Comparison of ENCODE assay signal across 29 cellular contexts in the genomic region with DNA sequence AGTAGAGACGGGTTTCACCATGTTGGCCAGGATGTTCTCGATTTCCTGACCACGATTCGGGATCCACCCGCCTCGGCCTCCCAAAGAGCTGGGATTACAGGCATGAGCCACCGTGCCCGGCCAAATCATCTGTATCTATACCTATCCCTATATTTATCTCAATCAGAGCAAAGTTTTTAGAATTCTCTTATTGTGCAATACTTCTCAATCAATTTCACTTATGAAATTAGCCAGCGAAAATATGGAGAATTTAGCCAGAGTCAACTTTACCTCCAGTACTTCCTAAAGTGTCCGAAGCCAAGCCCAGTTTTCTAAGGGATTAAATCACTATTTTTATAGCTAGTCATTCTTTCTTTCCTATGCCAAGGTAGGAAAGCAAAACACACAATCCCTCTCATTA.
"Had no signal": no experiment of that assay in that cellular context is flagged by ENCODE, and none has a peak within 500 bp of the region (broad histone marks: within the 10 kb centered on the region; RNA-seq: fewer than 3 reads in every experiment).

No MANE protein-coding gene starts in this region.

- H3K9me3 ChIP-seq: colonic mucosa, esophagus muscularis mucosa, esophagus squamous epithelium, gastrocnemius medialis, gastroesophageal sphincter, heart left ventricle, heart right ventricle had no signal

- H3K27me3 Mint-ChIP-seq: dendritic cell treated with granulocyte-macrophage colony-stimulating factor and Interleukin-4, amounts not matched to agents 40 ng/mL and 50 ng/mL, for 4 days had no signal

- H3K4me1 Mint-ChIP-seq: endodermal cell had no signal

- H3K4me1 ChIP-seq: colonic mucosa, esophagus squamous epithelium, foreskin keratinocyte, gastrocnemius medialis, gastroesophageal sphincter, heart left ventricle, heart right ventricle had no signal

- H3K27me3 ChIP-seq: colonic mucosa, foreskin keratinocyte, gastrocnemius medialis had no signal

- H3K9me3 Mint-ChIP-seq: endodermal cell had no signal

- H3K4me3 Mint-ChIP-seq: dendritic cell treated with granulocyte-macrophage colony-stimulating factor and Interleukin-4, amounts not matched to agents 40 ng/mL and 50 ng/mL, for 4 days; effector memory CD8-positive, alpha-beta T cell; endodermal cell had no signal

- H3K27ac ChIP-seq: colonic mucosa, coronary artery, dorsolateral prefrontal cortex, epithelial cell of prostate, esophagus muscularis mucosa, esophagus squamous epithelium, foreskin keratinocyte, gastrocnemius medialis, gastroesophageal sphincter, heart left ventricle, heart right ventricle had no signal

- ATAC-seq: effector memory CD8-positive, alpha-beta T cell; esophagus mucosa; foreskin keratinocyte; gastrocnemius medialis; gastroesophageal sphincter; heart left ventricle; heart right ventricle had no signal

- FAIRE-seq: colon, endometrium, endothelial cell of umbilical vein, frontal cortex had no signal

- H3K36me3 ChIP-seq: colonic mucosa, esophagus muscularis mucosa, esophagus squamous epithelium, gastrocnemius medialis, gastroesophageal sphincter, heart left ventricle, heart right ventricle had no signal

- H3K27ac Mint-ChIP-seq: dendritic cell treated with granulocyte-macrophage colony-stimulating factor and Interleukin-4, amounts not matched to agents 40 ng/mL and 50 ng/mL, for 4 days; effector memory CD8-positive, alpha-beta T cell; endodermal cell had no signal

- DNase-seq: colonic mucosa; cortex of kidney; dermis blood vessel endothelial cell; dorsolateral prefrontal cortex; effector CD4-positive, alpha-beta T cell; effector CD8-positive, alpha-beta T cell; effector memory CD4-positive, alpha-beta T cell; effector memory CD8-positive, alpha-beta T cell; endodermal cell; erythroblast; esophagus squamous epithelium; foreskin fibroblast; foreskin keratinocyte; foreskin melanocyte; gastrocnemius medialis; glutamatergic neuron; head of caudate nucleus; heart left ventricle; heart right ventricle had no signal

- H3K4me3 ChIP-seq: colonic mucosa, coronary artery, dorsolateral prefrontal cortex, esophagus muscularis mucosa, esophagus squamous epithelium, gastrocnemius medialis, gastroesophageal sphincter, heart left ventricle, heart right ventricle had no signal
